Comparison of ENCODE assay signal across 8 cellular contexts in the genomic region with DNA sequence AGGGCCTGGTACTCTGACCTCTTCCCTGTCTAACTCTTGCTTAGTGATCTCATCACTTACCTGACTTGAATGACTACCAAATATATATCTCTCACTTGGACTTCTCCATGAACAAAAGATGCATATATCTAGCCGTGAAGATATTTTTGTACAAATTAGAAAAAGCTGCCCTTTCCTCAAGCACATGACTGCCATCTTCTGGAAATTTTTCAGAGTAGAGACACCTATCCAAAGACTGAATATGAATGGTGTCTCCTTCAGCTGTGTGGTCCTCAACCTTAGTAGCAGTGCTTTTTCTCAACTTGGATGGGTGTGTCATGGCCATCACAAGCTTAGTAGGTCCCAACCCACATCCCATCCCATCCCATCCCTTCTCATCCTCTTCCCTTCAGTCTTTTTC.
DNase-seq lines count a peak whose midpoint lies in the region; ATAC-seq, FAIRE-seq and TF ChIP-seq lines count a peak whose summit lies in the region.

No MANE protein-coding gene starts in this region.

- ATAC-seq in left ventricle myocardium superior (no peak), aorta (ENCODE audit: low FRiP score) (peak; percentile 33), HG03520 (IDR thresholded peaks at IDR 0.05; ENCODE audit: unreplicated experiment) (no peak)

- H3K4me3 ChIP-seq in cardiac muscle cell, result no peak overlapping the region
- no peak overlapping the region for H3K4me3 ChIP-seq in foreskin fibroblast (ENCODE audit: low read depth in 1 of 2, low read length in 2 of 2)
- H3K4me3 ChIP-seq in aorta (ENCODE audit: low read length in 2 of 2), result no peak overlapping the region

- H3K27me3 ChIP-seq in cardiac muscle cell, result no peaks in the 10 kb centered on the region
- no peaks in the 10 kb centered on the region for H3K27me3 ChIP-seq in aorta (ENCODE audit: control insufficient read depth in 1 of 2, insufficient read depth in 2 of 2, low read length in 1 of 2)

- H3K36me3 ChIP-seq in cardiac muscle cell, result no peaks in the 10 kb centered on the region
- no peaks in the 10 kb centered on the region for H3K36me3 ChIP-seq in aorta (ENCODE audit: control insufficient read depth in 1 of 2, insufficient read depth in 2 of 2, low read length in 1 of 2)

- no peaks in the 10 kb centered on the region for H3K9me3 ChIP-seq in cardiac muscle cell (ENCODE audit: low read depth)
- no peaks in the 10 kb centered on the region for H3K9me3 ChIP-seq in aorta (ENCODE audit: control insufficient read depth, low read length)

- peak in 1 of 2 donors; percentile 58 for DNase-seq in cardiac muscle cell (ENCODE audit: low read depth in 1 of 2, low spot score in 1 of 2)
- no peak for DNase-seq in left ventricle myocardium superior
- DNase-seq in RCC 7860 (ENCODE audit: low spot score), result peak; percentile 9
- DNase-seq in foreskin fibroblast, result peak; percentile 21 to 68
- no peak for DNase-seq in aorta
- DNase-seq in activated CD4-positive, alpha-beta T cell treated with anti-CD3 and anti-CD28 coated beads for 48 hours, result no peak
- DNase-seq in GM19238 (ENCODE audit: insufficient read length, low spot score), result no peak

- intact Hi-C loops in left ventricle myocardium superior (cut with micrococcal nuclease) (no loop called here), aorta (cut with DNase I) (loop anchor here in 1 of 2 donors (2.0 kb wide), 1 partner anchor 183 kb away; no protein-coding TSS in a partner anchor)

- WGBS in aorta, 2 donors, result 34 to 35% methylated on average over 1 of the region's 1 CpG

- H3K4me1 ChIP-seq in cardiac muscle cell (ENCODE audit: low read depth) (no peaks in the 10 kb centered on the region), aorta (ENCODE audit: control insufficient read depth in 1 of 2, insufficient read depth in 2 of 2, low read length in 2 of 2) (no peaks in the 10 kb centered on the region)

- no peak overlapping the region for H3K27ac ChIP-seq in cardiac muscle cell
- H3K27ac ChIP-seq in aorta (ENCODE audit: low read depth in 1 of 2, low read length in 2 of 2), result no peak overlapping the region

- TF ChIP-seq CTCF in cardiac muscle cell (IDR thresholded peaks at IDR 0.05; ENCODE audit: low read depth, low read length) (peak; percentile 45), foreskin fibroblast (IDR thresholded peaks at IDR 0.05; ENCODE audit: low read depth, low read length) (peak; percentile 26)

- no peak for FAIRE-seq in RCC 7860 (lab: Jason Lieb, UNC)

Comparison
In these comparisons a context has a peak if more than half of its experiments do, and no peak if none do; other contexts are left out.
1. DNase-seq: peak in RCC 7860 (single experiment) and foreskin fibroblast (2 of 2); none in left ventricle myocardium superior (single experiment), aorta (0 of 2), activated CD4-positive, alpha-beta T cell treated with anti-CD3 and anti-CD28 coated beads for 48 hours (single experiment) and GM19238 (single experiment).